8 cellular contexts compared by ENCODE assay signal in genomic region chr6:18155864-18156396, GRCh38. TPM values are rescaled to one million over a fixed set of nuclear protein-coding genes. Genes with fewer than 3 reads are reported as not detected.
DNase-seq lines count a peak whose midpoint lies in the region; ATAC-seq and TF ChIP-seq lines count a peak whose summit lies in the region.

No MANE protein-coding gene starts in this region.

- peaks cover 30% of the 10 kb centered on the region for H3K4me1 Mint-ChIP-seq in activated naive CD8-positive, alpha-beta T cell treated with anti-CD3 and anti-CD28 coated beads for 36 hours
- peaks cover 23% of the 10 kb centered on the region for H3K4me1 Mint-ChIP-seq in progenitor cell of endocrine pancreas (ENCODE audit: low read depth)

- H3K27ac ChIP-seq in RWPE2 (ENCODE audit: poor library complexity, severe bottlenecking) = peak overlapping the region; percentile 49

- H3K27ac Mint-ChIP-seq in activated naive CD8-positive, alpha-beta T cell treated with anti-CD3 and anti-CD28 coated beads for 36 hours = peak overlapping the region; percentile 61
- H3K27ac Mint-ChIP-seq in progenitor cell of endocrine pancreas = peak overlapping the region; percentile 95

- peak; percentile 69 for ATAC-seq in RWPE2 (ENCODE audit: low read depth)
- ATAC-seq in left ventricle myocardium superior = peak; percentile 21

- H3K9me3 ChIP-seq in HAP-1 = no peaks in the 10 kb centered on the region
- H3K9me3 ChIP-seq in RWPE2 (ENCODE audit: severe bottlenecking) = no peaks in the 10 kb centered on the region

- H3K4me3 ChIP-seq in GM06990 (replicated peaks; ENCODE audit: low read depth, low read length) (peak overlapping the region; percentile 96), HAP-1 (peak overlapping the region; percentile 86), LNCaP clone FGC (ENCODE audit: low read depth, low read length) (peak overlapping the region; percentile 94), RWPE2 (ENCODE audit: severe bottlenecking) (peak overlapping the region; percentile 99)

- in situ Hi-C loops in HAP-1 (cut with MboI; ENCODE audit: low sequenced_read_pairs) = no loop called here

- H3K36me3 ChIP-seq in GM06990 (ENCODE audit: control insufficient read depth, insufficient read depth, low read length) (no peaks in the 10 kb centered on the region), HAP-1 (replicated peaks) (no peaks in the 10 kb centered on the region), RWPE2 (ENCODE audit: low read depth) (peaks cover 1% of the 10 kb centered on the region; the same call in 1 of the 2 replicates)

- TF ChIP-seq CTCF in GM06990 (IDR thresholded peaks at IDR 0.05; ENCODE audit: insufficient read depth, low read length, poor library complexity, severe bottlenecking) (peak; percentile 32), LNCaP clone FGC (IDR thresholded peaks at IDR 0.05; ENCODE audit: control insufficient read depth, extremely low read depth, insufficient read depth) (peak; percentile 62), RWPE2 (IDR thresholded peaks at IDR 0.05; ENCODE audit: poor library complexity, severe bottlenecking) (peak; percentile 59), progenitor cell of endocrine pancreas (IDR thresholded peaks at IDR 0.05; ENCODE audit: unreplicated experiment) (peak; percentile 52)

- peaks cover 13% of the 10 kb centered on the region for H3K36me3 Mint-ChIP-seq in activated naive CD8-positive, alpha-beta T cell treated with anti-CD3 and anti-CD28 coated beads for 36 hours
- H3K36me3 Mint-ChIP-seq in progenitor cell of endocrine pancreas (ENCODE audit: insufficient read depth) = peaks cover 1% of the 10 kb centered on the region

- intact Hi-C loops in left ventricle myocardium superior (cut with micrococcal nuclease) = no loop called here

- no peaks in the 10 kb centered on the region for H3K27me3 Mint-ChIP-seq in activated naive CD8-positive, alpha-beta T cell treated with anti-CD3 and anti-CD28 coated beads for 36 hours
- no peaks in the 10 kb centered on the region for H3K27me3 Mint-ChIP-seq in progenitor cell of endocrine pancreas

- H3K4me1 ChIP-seq in HAP-1 (peaks cover 3% of the 10 kb centered on the region), RWPE2 (ENCODE audit: insufficient read depth, poor library complexity, severe bottlenecking) (peaks cover 4% of the 10 kb centered on the region)

- DNase-seq in GM06990 (ENCODE audit: extremely low read depth, insufficient read length) (peak; percentile 74), HAP-1 (ENCODE audit: low spot score in 2 of 2) (peak; percentile 59 to 71), LNCaP clone FGC (ENCODE audit: low read depth) (peak; percentile 80), RWPE2 (ENCODE audit: low spot score) (peak; percentile 87), left ventricle myocardium superior (peak; percentile 59), progenitor cell of endocrine pancreas (ENCODE audit: low spot score, unreplicated experiment) (peak; percentile 53), cerebellar nuclear complex (lab: John Stamatoyannopoulos, UW) (no peak)
- DNase-seq in activated naive CD8-positive, alpha-beta T cell treated with anti-CD3 and anti-CD28 coated beads for 36 hours = peak; percentile 38

- H3K4me3 Mint-ChIP-seq in activated naive CD8-positive, alpha-beta T cell treated with anti-CD3 and anti-CD28 coated beads for 36 hours = peak overlapping the region; percentile 95
- peak overlapping the region; percentile 98 for H3K4me3 Mint-ChIP-seq in progenitor cell of endocrine pancreas (ENCODE audit: low read depth)

- peaks cover 3% of the 10 kb centered on the region for H3K9me3 Mint-ChIP-seq in activated naive CD8-positive, alpha-beta T cell treated with anti-CD3 and anti-CD28 coated beads for 36 hours
- H3K9me3 Mint-ChIP-seq in progenitor cell of endocrine pancreas (ENCODE audit: low read depth) = no peaks in the 10 kb centered on the region

- H3K27me3 ChIP-seq in GM06990 (replicated peaks; ENCODE audit: control insufficient read depth, insufficient read depth, low read length) = no peaks in the 10 kb centered on the region
- no peaks in the 10 kb centered on the region for H3K27me3 ChIP-seq in HAP-1 (ENCODE audit: low read depth)
- no peaks in the 10 kb centered on the region for H3K27me3 ChIP-seq in RWPE2 (ENCODE audit: insufficient read depth, poor library complexity, severe bottlenecking)

RNA-seq across cellular contexts. Expression of gene KDM1B, which starts 0.7 kb away (rescaled TPM):
- total RNA-seq in activated naive CD8-positive, alpha-beta T cell treated with anti-CD3 and anti-CD28 coated beads for 36 hours = 10 to 100 TPM; 11.8 to 12.0 TPM
- total RNA-seq in left ventricle myocardium superior = 13.3 TPM
- 19.5 and 21.7 TPM in 2 replicates for total RNA-seq in progenitor cell of endocrine pancreas

RNA-seq across cellular contexts. Expression of gene TPMT, which starts 1.1 kb away (rescaled TPM):
- total RNA-seq in activated naive CD8-positive, alpha-beta T cell treated with anti-CD3 and anti-CD28 coated beads for 36 hours = 1 to 10 TPM; 8.2 TPM
- total RNA-seq in left ventricle myocardium superior (14.3 TPM), progenitor cell of endocrine pancreas (8.2 and 9.3 TPM in 2 replicates)

RNA-seq across cellular contexts. Expression of gene NHLRC1, which starts 33.5 kb away (rescaled TPM):
- total RNA-seq in activated naive CD8-positive, alpha-beta T cell treated with anti-CD3 and anti-CD28 coated beads for 36 hours = under 1 TPM; 0.16 to 0.19 TPM
- total RNA-seq in left ventricle myocardium superior (1.3 TPM), progenitor cell of endocrine pancreas (0.60 and 0.65 TPM in 2 replicates)

Comparison
In these comparisons a context has a peak if more than half of its experiments do, and no peak if none do; other contexts are left out.
1. DNase-seq: peak in GM06990 (single experiment), HAP-1 (2 of 2), LNCaP clone FGC (single experiment), RWPE2 (single experiment), activated naive CD8-positive, alpha-beta T cell treated with anti-CD3 and anti-CD28 coated beads for 36 hours (single experiment), left ventricle myocardium superior (single experiment) and progenitor cell of endocrine pancreas (single experiment); none in cerebellar nuclear complex (0 of 2).
2. Peak in every context shown above with its lines, with median percentiles within 50 percentile points of each other: H3K4me3 ChIP-seq and CTCF ChIP-seq.